Comparison of ENCODE assay signal across 1 cellular context in the genomic region with DNA sequence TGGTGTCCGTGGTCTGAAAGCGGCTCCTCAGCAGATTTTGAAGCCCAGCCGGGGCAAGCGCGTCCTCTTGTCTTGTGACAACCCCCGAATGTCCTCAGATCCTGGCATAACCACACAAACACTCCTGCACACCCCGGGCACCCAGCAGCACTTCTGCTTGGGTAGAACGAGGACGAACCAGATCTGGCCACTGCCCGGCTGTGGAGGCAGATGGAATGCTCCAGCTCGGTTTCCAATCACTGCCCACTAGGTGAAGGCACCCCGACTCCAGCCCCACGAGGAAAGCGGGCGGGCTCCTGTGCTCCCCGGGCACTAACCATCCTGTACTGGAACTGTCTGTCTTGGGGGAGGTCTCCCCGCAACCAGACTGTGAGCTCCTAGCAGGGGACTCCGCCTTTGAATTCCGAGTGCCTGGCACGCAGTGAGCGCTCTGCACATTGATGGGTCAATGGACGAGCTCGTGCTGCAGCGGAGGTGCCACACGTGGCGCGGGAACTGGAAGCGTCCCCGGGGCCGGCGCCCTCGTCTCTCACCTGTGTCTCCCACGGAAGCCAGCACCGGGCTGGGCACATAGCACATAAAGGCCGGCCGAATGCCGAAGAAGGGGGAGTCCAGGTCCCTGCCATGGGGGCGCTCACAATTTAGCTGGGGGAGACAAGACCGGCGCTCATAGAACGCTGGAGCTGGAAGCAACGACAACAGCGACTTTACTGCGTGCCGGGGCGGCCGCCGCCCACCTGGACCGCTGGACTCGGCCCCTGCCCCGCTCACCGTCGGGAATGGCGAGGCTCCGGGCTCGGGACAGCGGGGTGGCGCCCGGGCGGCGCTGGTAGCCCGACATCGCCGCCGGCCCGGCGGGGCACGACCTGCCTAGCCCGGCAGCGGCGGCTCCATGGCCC.
TF ChIP-seq lines count a peak whose summit lies in the region.

No MANE protein-coding gene starts in this region.

TF ChIP-seq in HepG2, 621 proteins besides CTCF, POLR2A, EP300 and RAD21 (continued from another document and continues in another):
- TF ChIP-seq GLMP (CRISPR knock-in tag; IDR thresholded peaks at IDR 0.05; ENCODE audit: borderline replicate concordance) (no peak), DNMT1 (CRISPR knock-in tag; IDR thresholded peaks at IDR 0.05) (no peak), MXD3 (CRISPR knock-in tag; IDR thresholded peaks at IDR 0.05) (peak; percentile 62; the same call in 1 of the 2 replicates), SMARCE1 (IDR thresholded peaks at IDR 0.05; ENCODE audit: borderline replicate concordance) (no peak), ZMYM3 (CRISPR knock-in tag; IDR thresholded peaks at IDR 0.05) (no peak), KLF6 (CRISPR knock-in tag; IDR thresholded peaks at IDR 0.05) (no peak), ZNF33A (CRISPR knock-in tag; IDR thresholded peaks at IDR 0.05; ENCODE audit: borderline replicate concordance) (no peak), ZNF788 (CRISPR knock-in tag; IDR thresholded peaks at IDR 0.05; ENCODE audit: borderline replicate concordance) (no peak; the same call in 1 of the 2 replicates), PATZ1 (CRISPR knock-in tag; IDR thresholded peaks at IDR 0.05) (no peak), ZNF615 (CRISPR knock-in tag; IDR thresholded peaks at IDR 0.05; ENCODE audit: borderline replicate concordance) (no peak), NFYC (CRISPR knock-in tag; IDR thresholded peaks at IDR 0.05) (no peak), IRF9 (CRISPR knock-in tag; IDR thresholded peaks at IDR 0.05; ENCODE audit: borderline replicate concordance) (no peak), DMAP1 (CRISPR knock-in tag; IDR thresholded peaks at IDR 0.05) (peak; percentile 2; the same call in 1 of the 2 replicates), ZNF687 (CRISPR knock-in tag; IDR thresholded peaks at IDR 0.05) (peak; percentile 98), CREB3 (CRISPR knock-in tag; IDR thresholded peaks at IDR 0.05) (peak; percentile 72; the same call in 1 of the 2 replicates), NBN (conservative IDR thresholded peaks at IDR 0.05) (no peak), TRAFD1 (CRISPR knock-in tag; IDR thresholded peaks at IDR 0.05; ENCODE audit: borderline replicate concordance) (no peak), POLR2AphosphoS2 (IDR thresholded peaks at IDR 0.05; ENCODE audit: low read depth, low read length) (no peak), CBX1 (IDR thresholded peaks at IDR 0.05; ENCODE audit: low read depth) (no peak), TIGD3 (CRISPR knock-in tag; IDR thresholded peaks at IDR 0.05; ENCODE audit: borderline replicate concordance) (0 out of 2 replicates have a peak, but pooled peaks have one; percentile 58), ELF4 (CRISPR knock-in tag; IDR thresholded peaks at IDR 0.05; ENCODE audit: borderline replicate concordance) (no peak), ZNF264 (CRISPR knock-in tag; IDR thresholded peaks at IDR 0.05) (peak; percentile 82), ZFYVE20 (CRISPR knock-in tag; IDR thresholded peaks at IDR 0.05; ENCODE audit: borderline replicate concordance, low read depth) (no peak), ZBTB25 (CRISPR knock-in tag; IDR thresholded peaks at IDR 0.05) (no peak), ISL2 (CRISPR knock-in tag; IDR thresholded peaks at IDR 0.05) (0 out of 2 replicates have a peak, but pooled peaks have one; percentile 32), KDM6A (CRISPR knock-in tag; IDR thresholded peaks at IDR 0.05; ENCODE audit: low read depth) (no peak)
- TF ChIP-seq, protein P1, sequence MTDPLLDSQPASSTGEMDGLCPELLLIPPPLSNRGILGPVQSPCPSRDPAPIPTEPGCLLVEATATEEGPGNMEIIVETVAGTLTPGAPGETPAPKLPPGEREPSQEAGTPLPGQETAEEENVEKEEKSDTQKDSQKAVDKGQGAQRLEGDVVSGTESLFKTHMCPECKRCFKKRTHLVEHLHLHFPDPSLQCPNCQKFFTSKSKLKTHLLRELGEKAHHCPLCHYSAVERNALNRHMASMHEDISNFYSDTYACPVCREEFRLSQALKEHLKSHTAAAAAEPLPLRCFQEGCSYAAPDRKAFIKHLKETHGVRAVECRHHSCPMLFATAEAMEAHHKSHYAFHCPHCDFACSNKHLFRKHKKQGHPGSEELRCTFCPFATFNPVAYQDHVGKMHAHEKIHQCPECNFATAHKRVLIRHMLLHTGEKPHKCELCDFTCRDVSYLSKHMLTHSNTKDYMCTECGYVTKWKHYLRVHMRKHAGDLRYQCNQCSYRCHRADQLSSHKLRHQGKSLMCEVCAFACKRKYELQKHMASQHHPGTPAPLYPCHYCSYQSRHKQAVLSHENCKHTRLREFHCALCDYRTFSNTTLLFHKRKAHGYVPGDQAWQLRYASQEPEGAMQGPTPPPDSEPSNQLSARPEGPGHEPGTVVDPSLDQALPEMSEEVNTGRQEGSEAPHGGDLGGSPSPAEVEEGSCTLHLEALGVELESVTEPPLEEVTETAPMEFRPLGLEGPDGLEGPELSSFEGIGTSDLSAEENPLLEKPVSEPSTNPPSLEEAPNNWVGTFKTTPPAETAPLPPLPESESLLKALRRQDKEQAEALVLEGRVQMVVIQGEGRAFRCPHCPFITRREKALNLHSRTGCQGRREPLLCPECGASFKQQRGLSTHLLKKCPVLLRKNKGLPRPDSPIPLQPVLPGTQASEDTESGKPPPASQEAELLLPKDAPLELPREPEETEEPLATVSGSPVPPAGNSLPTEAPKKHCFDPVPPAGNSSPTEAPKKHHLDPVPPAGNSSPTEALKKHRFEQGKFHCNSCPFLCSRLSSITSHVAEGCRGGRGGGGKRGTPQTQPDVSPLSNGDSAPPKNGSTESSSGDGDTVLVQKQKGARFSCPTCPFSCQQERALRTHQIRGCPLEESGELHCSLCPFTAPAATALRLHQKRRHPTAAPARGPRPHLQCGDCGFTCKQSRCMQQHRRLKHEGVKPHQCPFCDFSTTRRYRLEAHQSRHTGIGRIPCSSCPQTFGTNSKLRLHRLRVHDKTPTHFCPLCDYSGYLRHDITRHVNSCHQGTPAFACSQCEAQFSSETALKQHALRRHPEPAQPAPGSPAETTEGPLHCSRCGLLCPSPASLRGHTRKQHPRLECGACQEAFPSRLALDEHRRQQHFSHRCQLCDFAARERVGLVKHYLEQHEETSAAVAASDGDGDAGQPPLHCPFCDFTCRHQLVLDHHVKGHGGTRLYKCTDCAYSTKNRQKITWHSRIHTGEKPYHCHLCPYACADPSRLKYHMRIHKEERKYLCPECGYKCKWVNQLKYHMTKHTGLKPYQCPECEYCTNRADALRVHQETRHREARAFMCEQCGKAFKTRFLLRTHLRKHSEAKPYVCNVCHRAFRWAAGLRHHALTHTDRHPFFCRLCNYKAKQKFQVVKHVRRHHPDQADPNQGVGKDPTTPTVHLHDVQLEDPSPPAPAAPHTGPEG (CRISPR knock-in tag; IDR thresholded peaks at IDR 0.05), result 0 out of 2 replicates have a peak, but pooled peaks have one; percentile 41
- TF ChIP-seq, protein P2, sequence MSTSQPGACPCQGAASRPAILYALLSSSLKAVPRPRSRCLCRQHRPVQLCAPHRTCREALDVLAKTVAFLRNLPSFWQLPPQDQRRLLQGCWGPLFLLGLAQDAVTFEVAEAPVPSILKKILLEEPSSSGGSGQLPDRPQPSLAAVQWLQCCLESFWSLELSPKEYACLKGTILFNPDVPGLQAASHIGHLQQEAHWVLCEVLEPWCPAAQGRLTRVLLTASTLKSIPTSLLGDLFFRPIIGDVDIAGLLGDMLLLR (CRISPR knock-in tag; IDR thresholded peaks at IDR 0.05), result peak; percentile 50; the same call in 1 of the 2 replicates
